19 cellular contexts compared by ENCODE assay signal in genomic region chr14:75461303-75461702, GRCh38. TPM values are rescaled to one million over a fixed set of nuclear protein-coding genes. Genes with fewer than 3 reads are reported as not detected.
DNase-seq lines count a peak whose midpoint lies in the region; ATAC-seq and TF ChIP-seq lines count a peak whose summit lies in the region.
"Had no signal": no experiment of that assay in that cellular context is flagged by ENCODE, and none has a peak within 500 bp of the region (broad histone marks: within the 10 kb centered on the region; RNA-seq: fewer than 3 reads in every experiment).

No MANE protein-coding gene starts in this region.

- peaks cover 7 to 8% of the 10 kb centered on the region in 2 donors for H3K4me1 Mint-ChIP-seq in natural killer cell treated with Interleukin-12 subunit alpha and Interleukin-12 subunit beta and Interleukin-15 and Interleukin-18, amount 100 ng/mL, for 72 hours (ENCODE audit: low read depth in 2 of 2)
- peaks cover 9 to 10% of the 10 kb centered on the region in 2 donors for H3K4me1 Mint-ChIP-seq in natural killer cell
- peaks cover 0 to 9% (median 3%) of the 10 kb centered on the region in 4 donors for H3K4me1 Mint-ChIP-seq in naive thymus-derived CD8-positive, alpha-beta T cell

- H3K4me3 ChIP-seq in psoas muscle = no peak overlapping the region
- H3K4me3 ChIP-seq in left lung = no peak overlapping the region
- H3K4me3 ChIP-seq: GM12878, GM23248, MG63, SJSA1 had no signal

- H3K4me3 Mint-ChIP-seq in natural killer cell treated with Interleukin-12 subunit alpha and Interleukin-12 subunit beta and Interleukin-15 and Interleukin-18, amount 100 ng/mL, for 72 hours = no peak overlapping the region
- no peak overlapping the region for H3K4me3 Mint-ChIP-seq in natural killer cell
- no peak overlapping the region for H3K4me3 Mint-ChIP-seq in naive thymus-derived CD8-positive, alpha-beta T cell

- peak overlapping the region in 1 of 2 donors; percentile 43 for H3K27ac Mint-ChIP-seq in natural killer cell treated with Interleukin-12 subunit alpha and Interleukin-12 subunit beta and Interleukin-15 and Interleukin-18, amount 100 ng/mL, for 72 hours
- no peak overlapping the region for H3K27ac Mint-ChIP-seq in natural killer cell
- H3K27ac Mint-ChIP-seq in naive thymus-derived CD8-positive, alpha-beta T cell = no peak overlapping the region

- H3K27me3 ChIP-seq in psoas muscle (ENCODE audit: insufficient read depth in 3 of 3, low read length in 2 of 3) = no peaks in the 10 kb centered on the region
- H3K27me3 ChIP-seq in left lung = no peaks in the 10 kb centered on the region
- H3K27me3 ChIP-seq: MG63, SJSA1 had no signal

- POLR2A ChIA-PET in naive thymus-derived CD8-positive, alpha-beta T cell (lab: Charles Lee) = no interaction called here

- H3K9me3 Mint-ChIP-seq in natural killer cell treated with Interleukin-12 subunit alpha and Interleukin-12 subunit beta and Interleukin-15 and Interleukin-18, amount 100 ng/mL, for 72 hours = no peaks in the 10 kb centered on the region
- H3K9me3 Mint-ChIP-seq in natural killer cell = no peaks in the 10 kb centered on the region
- no peaks in the 10 kb centered on the region for H3K9me3 Mint-ChIP-seq in naive thymus-derived CD8-positive, alpha-beta T cell

- peak overlapping the region; percentile 81 for H3K27ac ChIP-seq in psoas muscle
- H3K27ac ChIP-seq in left lung = no peak overlapping the region
- H3K27ac ChIP-seq: GM23248, SJSA1 had no signal

- peaks cover 6 to 53% of the 10 kb centered on the region in 2 donors for H3K36me3 ChIP-seq in psoas muscle (ENCODE audit: insufficient read depth in 1 of 2, low read depth in 1 of 2)
- peaks cover 0 to 77% of the 10 kb centered on the region in 2 donors for H3K36me3 ChIP-seq in left lung

- ATAC-seq in natural killer cell treated with Interleukin-12 subunit alpha and Interleukin-12 subunit beta and Interleukin-15 and Interleukin-18, amount 100 ng/mL, for 72 hours = no peak
- ATAC-seq in natural killer cell (no peak), psoas muscle (no peak), left lung (no peak)
- no peak for ATAC-seq in naive thymus-derived CD8-positive, alpha-beta T cell
- ATAC-seq: GM12878, Right ventricle myocardium inferior had no signal

- no peak for TF ChIP-seq CTCF in natural killer cell (IDR thresholded peaks at IDR 0.05)
- no peak for TF ChIP-seq CTCF in psoas muscle (IDR thresholded peaks at IDR 0.05)
- TF ChIP-seq CTCF in left lung (IDR thresholded peaks at IDR 0.05) = no peak

- WGBS in psoas muscle, 3 donors = 91 to 94% (median 94%) methylated on average over 12 of the region's 12 CpGs

- peak; percentile 45 for DNase-seq in natural killer cell treated with Interleukin-12 subunit alpha and Interleukin-12 subunit beta and Interleukin-15 and Interleukin-18, amount 100 ng/mL, for 72 hours (ENCODE audit: low spot score)
- DNase-seq in natural killer cell (no peak), ecto neural progenitor cell (ENCODE audit: low spot score) (peak; percentile 30), psoas muscle (no peak), GM03348 (ENCODE audit: low spot score) (no peak), left lung (no peak), cortex of kidney (lab: John Stamatoyannopoulos, UW) (no peak)
- no peak for DNase-seq in naive thymus-derived CD8-positive, alpha-beta T cell
- DNase-seq: GM23248, Karpas-422, MG63, NCI-H1417, NCI-H1694 treated with DMSO at 0.1 percent for 48 hours, NCI-H2081 treated with DMSO at 0.1 percent for 48 hours, NCI-H2171 treated with DMSO at 0.1 percent for 48 hours, NCI-H526 had no signal

- intact Hi-C loops in natural killer cell (cut with micrococcal nuclease) = no loop called here
- intact Hi-C loops in psoas muscle (cut with DNase I) = no loop called here
- intact Hi-C loops in left lung (cut with DNase I) = no loop called here

- no peaks in the 10 kb centered on the region for H3K27me3 Mint-ChIP-seq in natural killer cell treated with Interleukin-12 subunit alpha and Interleukin-12 subunit beta and Interleukin-15 and Interleukin-18, amount 100 ng/mL, for 72 hours
- H3K27me3 Mint-ChIP-seq in natural killer cell (ENCODE audit: low read depth in 2 of 2) = peaks cover 0 to 2% of the 10 kb centered on the region in 2 donors
- no peaks in the 10 kb centered on the region for H3K27me3 Mint-ChIP-seq in naive thymus-derived CD8-positive, alpha-beta T cell

- H3K9me3 ChIP-seq in psoas muscle (no peaks in the 10 kb centered on the region), left lung (no peaks in the 10 kb centered on the region)
- H3K9me3 ChIP-seq: MG63, SJSA1 had no signal

- peaks cover 55% of the 10 kb centered on the region for H3K4me1 ChIP-seq in psoas muscle
- H3K4me1 ChIP-seq in left lung = peaks cover 7 to 65% of the 10 kb centered on the region in 2 donors

- H3K36me3 Mint-ChIP-seq in natural killer cell treated with Interleukin-12 subunit alpha and Interleukin-12 subunit beta and Interleukin-15 and Interleukin-18, amount 100 ng/mL, for 72 hours = no peaks in the 10 kb centered on the region
- no peaks in the 10 kb centered on the region for H3K36me3 Mint-ChIP-seq in natural killer cell
- H3K36me3 Mint-ChIP-seq in naive thymus-derived CD8-positive, alpha-beta T cell = no peaks in the 10 kb centered on the region

RNA-seq across cellular contexts. Expression of gene JDP2, which starts 33.5 kb away (rescaled TPM):
- under 1 TPM; 0.61 to 0.83 TPM for total RNA-seq in natural killer cell treated with Interleukin-12 subunit alpha and Interleukin-12 subunit beta and Interleukin-15 and Interleukin-18, amount 100 ng/mL, for 72 hours
- total RNA-seq in natural killer cell (10 to 100 TPM in 1 of 3 donors, 1 to 10 TPM in 2; 1.9 to 10.5 (median 3.2) TPM), psoas muscle (10 to 100 TPM; 11.0 to 49.6 (median 30.8) TPM), left lung (10 to 100 TPM; 56.8 to 57.6 TPM)
- 10 to 100 TPM; 13.2 to 73.2 (median 49.9) TPM for polyA plus RNA-seq in psoas muscle
- 1 to 10 TPM in 1 of 2 experiments, under 1 TPM in 1; 0.75 to 1.0 TPM for total RNA-seq in naive thymus-derived CD8-positive, alpha-beta T cell
- not detected for polyA plus RNA-seq in naive thymus-derived CD8-positive, alpha-beta T cell

Comparison
In these comparisons a context has a peak if more than half of its experiments do, and no peak if none do; other contexts are left out.
1. DNase-seq: peak in natural killer cell treated with Interleukin-12 subunit alpha and Interleukin-12 subunit beta and Interleukin-15 and Interleukin-18, amount 100 ng/mL, for 72 hours (single experiment) and ecto neural progenitor cell (single experiment); none in natural killer cell (single experiment), psoas muscle (0 of 2), naive thymus-derived CD8-positive, alpha-beta T cell (0 of 10), GM03348 (single experiment), left lung (0 of 2) and cortex of kidney (single experiment).